ENCODE assay signal across 1 cellular context in genomic region chr22:46609724-46610161, GRCh38.
TF ChIP-seq lines count a peak whose summit lies in the region.

No MANE protein-coding gene starts in this region.

TF ChIP-seq in K562, 482 proteins besides CTCF, POLR2A, EP300 and RAD21 (continued from another document):
- TF ChIP-seq CHD7 (IDR thresholded peaks at IDR 0.05; ENCODE audit: low read depth, low read length), result no peak
- TF ChIP-seq NFATC3 (IDR thresholded peaks at IDR 0.05), result no peak
- TF ChIP-seq ZFP36 (IDR thresholded peaks at IDR 0.05; ENCODE audit: low read depth, low read length, partially characterized antibody), result no peak
- no peak for TF ChIP-seq ZBTB17 (CRISPR knock-in tag; IDR thresholded peaks at IDR 0.05)
- TF ChIP-seq HOMEZ (CRISPR knock-in tag; IDR thresholded peaks at IDR 0.05), result no peak
- no peak for TF ChIP-seq ZNF668 (CRISPR knock-in tag; IDR thresholded peaks at IDR 0.05)
- TF ChIP-seq TBL1XR1 (IDR thresholded peaks at IDR 0.05; ENCODE audit: low read length in 2 of 2), result no peak
- TF ChIP-seq BCLAF1 (IDR thresholded peaks at IDR 0.05; ENCODE audit: borderline replicate concordance in 1 of 2, control insufficient read depth in 1 of 2, low read depth in 2 of 2, low read length in 1 of 2), result no peak
- no peak for TF ChIP-seq CBX2 (IDR thresholded peaks at IDR 0.05; ENCODE audit: insufficient read depth, low read length, poor library complexity, severe bottlenecking)
- no peak for TF ChIP-seq SP1 (CRISPR knock-in tag; IDR thresholded peaks at IDR 0.05)
- no peak for TF ChIP-seq KDM2B (CRISPR knock-in tag; IDR thresholded peaks at IDR 0.05)
- no peak for TF ChIP-seq STAT6 (CRISPR knock-in tag; IDR thresholded peaks at IDR 0.05)
- TF ChIP-seq ZNF174 (CRISPR knock-in tag; IDR thresholded peaks at IDR 0.05), result no peak
- TF ChIP-seq NR0B1 (IDR thresholded peaks at IDR 0.05; ENCODE audit: partially characterized antibody), result no peak
